ENCODE assay signal across 8 cellular contexts in genomic region chr3:196431193-196432136, GRCh38. TPM values are rescaled to one million over a fixed set of nuclear protein-coding genes. Genes with fewer than 3 reads are reported as not detected.
A peak's percentile ranks its signal among the peaks of the same experiment; 100 is the strongest.
DNase-seq lines count a peak whose midpoint lies in the region; ATAC-seq and TF ChIP-seq lines count a peak whose summit lies in the region.

No MANE protein-coding gene starts in this region.

- TF ChIP-seq POLR2A in esophagus squamous epithelium (IDR thresholded peaks at IDR 0.05), result no peak
- peak in 1 of 2 donors; percentile 12 for TF ChIP-seq POLR2A in tibial nerve (IDR thresholded peaks at IDR 0.05)

- H3K27me3 ChIP-seq in esophagus squamous epithelium (no peaks in the 10 kb centered on the region), tibial nerve (no peaks in the 10 kb centered on the region)

- TF ChIP-seq CTCF in AG04449 (IDR thresholded peaks at IDR 0.05; ENCODE audit: insufficient read depth, low read length, missing control alignments) (no peak), esophagus squamous epithelium (IDR thresholded peaks at IDR 0.05) (no peak), tibial nerve (IDR thresholded peaks at IDR 0.05) (no peak)

- H3K4me3 ChIP-seq in AG04449 (ENCODE audit: low read depth, low read length) (peak overlapping the region; percentile 92), esophagus squamous epithelium (peak overlapping the region; percentile 79 to 97 (median 87)), tibial nerve (peak overlapping the region; percentile 89 to 99 (median 96))

- no peak for DNase-seq in AG04449 (ENCODE audit: low read depth, low spot score)
- peak; percentile 47 for DNase-seq in NCI-H226
- DNase-seq in activated CD8-positive, alpha-beta memory T cell treated with anti-CD3 and anti-CD28 coated beads, Interleukin-2, amount 50 U/mL, for 48 hours, result peak; percentile 61
- no peak for DNase-seq in esophagus squamous epithelium (lab: John Stamatoyannopoulos, UW)
- peak; percentile 76 for DNase-seq in myocyte (ENCODE audit: low read depth)
- peak in 1 of 2 donors; percentile 24 for DNase-seq in tibial nerve (ENCODE audit: low spot score in 2 of 2)

- H3K9me3 ChIP-seq in esophagus squamous epithelium (no peaks in the 10 kb centered on the region), tibial nerve (no peaks in the 10 kb centered on the region)

- WGBS in esophagus squamous epithelium, 2 donors, result 0 to 1% methylated on average over 31 to 38 of the region's 49 CpGs
- WGBS in tibial nerve, 2 donors, result 1% methylated on average over 47 to 48 of the region's 49 CpGs

- TF ChIP-seq EP300 in tibial nerve (IDR thresholded peaks at IDR 0.05), result peak in 1 of 2 donors; percentile 67

- intact Hi-C loops in esophagus squamous epithelium (cut with DNase I), result loop anchor here (5.0 kb wide), 1 partner anchor 71 kb away; the partner anchor contains the start of gene RNF168

- ATAC-seq in GM18502 (IDR thresholded peaks at IDR 0.05; ENCODE audit: poor library complexity, unreplicated experiment) (peak; percentile 34), HG02973 (IDR thresholded peaks at IDR 0.05; ENCODE audit: unreplicated experiment) (peak; percentile 35)

- CTCF ChIA-PET in AG04449 (lab: Yijun Ruan, JAX), result interaction anchor here (0.9 kb wide), 1 partner anchor 81 kb away, joined by 4 read pairs; no protein-coding TSS in a partner anchor

- POLR2A ChIA-PET in AG04449 (lab: Yijun Ruan, JAX), result interaction anchor here (0.9 to 1.1 kb wide), 3 partner anchors 23 to 69 kb away, joined by 3 read pairs; no protein-coding TSS in a partner anchor

- H3K36me3 ChIP-seq in esophagus squamous epithelium (peaks cover 0 to 14% (median 0%) of the 10 kb centered on the region in 3 donors), tibial nerve (peaks cover 0 to 10% (median 0%) of the 10 kb centered on the region in 3 donors)

- peaks cover 9 to 37% (median 10%) of the 10 kb centered on the region in 3 donors for H3K4me1 ChIP-seq in esophagus squamous epithelium
- peaks cover 0 to 47% (median 11%) of the 10 kb centered on the region in 4 donors for H3K4me1 ChIP-seq in tibial nerve

- peak overlapping the region; percentile 89 to 97 (median 94) for H3K27ac ChIP-seq in esophagus squamous epithelium
- H3K27ac ChIP-seq in tibial nerve, result peak overlapping the region; percentile 92 to 99 (median 96)

RNA-seq across cellular contexts. Expression of gene UBXN7, which starts 0.8 kb away (rescaled TPM):
- 10 to 100 TPM; 10.7 to 18.7 (median 14.1) TPM for total RNA-seq in esophagus squamous epithelium
- 10.5 and 13.3 TPM in 2 replicates for total RNA-seq in myocyte
- polyA plus RNA-seq in myocyte (2012), result 9.1 TPM
- total RNA-seq in tibial nerve, result 10 to 100 TPM; 19.0 to 25.2 (median 21.4) TPM

Comparison
In these comparisons a context has a peak if more than half of its experiments do, and no peak if none do; other contexts are left out.
1. DNase-seq: peak in NCI-H226 (single experiment), activated CD8-positive, alpha-beta memory T cell treated with anti-CD3 and anti-CD28 coated beads, Interleukin-2, amount 50 U/mL, for 48 hours (single experiment) and myocyte (single experiment); none in AG04449 (single experiment) and esophagus squamous epithelium (single experiment).
2. Peak in every context shown above with its lines, with median percentiles within 50 percentile points of each other: H3K4me3 ChIP-seq.